In genomic region chr4:177237291-177237690, GRCh38 we compare ENCODE assay signal across 22 cellular contexts.
"Had no signal": no experiment of that assay in that cellular context is flagged by ENCODE, and none has a peak within 500 bp of the region (broad histone marks: within the 10 kb centered on the region; RNA-seq: fewer than 3 reads in every experiment).

No MANE protein-coding gene starts in this region.

- H3K9ac ChIP-seq: SK-N-SH had no signal

- H3K4me2 ChIP-seq: SK-N-SH had no signal

- H3K9me3 ChIP-seq: SK-N-SH had no signal

- ATAC-seq: Panc1, PC-3 had no signal

- H3K27ac ChIP-seq: RWPE1 had no signal

- DNase-seq: Kasumi-1, KBM-7, MM.1S, NCI-H1105, NCI-H1417, NCI-H1436 treated with DMSO at 0.1 percent for 48 hours, NCI-H1694, NCI-H187 treated with DMSO at 0.1 percent for 48 hours, NCI-H2029 treated with DMSO at 0.1 percent for 48 hours, NCI-H2107, NCI-H226, NCI-H446, NCI-H510A, NCI-H524 treated with DMSO at 0.1 percent for 48 hours, NCI-H69, NCI-H774, PC-3, SHP77, SK-N-SH, SW 1271 had no signal

- H3K9me2 ChIP-seq: SK-N-SH had no signal
